ENCODE assay signal across 8 cellular contexts in genomic region chr14:67620217-67620789, GRCh38. TPM values are rescaled to one million over a fixed set of nuclear protein-coding genes. Genes with fewer than 3 reads are reported as not detected.
DNase-seq lines count a peak whose midpoint lies in the region; ATAC-seq and TF ChIP-seq lines count a peak whose summit lies in the region.

No MANE protein-coding gene starts in this region.

- H3K36me3 Mint-ChIP-seq in brain = peaks cover 28% of the 10 kb centered on the region
- peaks cover 12% of the 10 kb centered on the region for H3K36me3 Mint-ChIP-seq in stimulated activated effector memory CD8-positive, alpha-beta T cell treated with anti-CD3 and anti-CD28 coated beads, Interleukin-12 subunit alpha, Interleukin-12 subunit beta, amount 100 ng/mL, for 72 hours

- ATAC-seq in stimulated activated effector memory CD8-positive, alpha-beta T cell treated with anti-CD3 and anti-CD28 coated beads, Interleukin-12 subunit alpha, Interleukin-12 subunit beta, amount 100 ng/mL, for 72 hours = no peak
- ATAC-seq in GM18520 (IDR thresholded peaks at IDR 0.05; ENCODE audit: unreplicated experiment) = no peak
- no peak for ATAC-seq in HG02973 (IDR thresholded peaks at IDR 0.05; ENCODE audit: unreplicated experiment)
- no peak for ATAC-seq in HG03342 (IDR thresholded peaks at IDR 0.05; ENCODE audit: unreplicated experiment)

- H3K27ac Mint-ChIP-seq in brain = peak overlapping the region; percentile 77 to 98 (median 93)
- H3K27ac Mint-ChIP-seq in stimulated activated effector memory CD8-positive, alpha-beta T cell treated with anti-CD3 and anti-CD28 coated beads, Interleukin-12 subunit alpha, Interleukin-12 subunit beta, amount 100 ng/mL, for 72 hours = peak overlapping the region; percentile 88

- peak overlapping the region; percentile 93 to 97 (median 95) for H3K4me3 Mint-ChIP-seq in brain
- H3K4me3 Mint-ChIP-seq in stimulated activated effector memory CD8-positive, alpha-beta T cell treated with anti-CD3 and anti-CD28 coated beads, Interleukin-12 subunit alpha, Interleukin-12 subunit beta, amount 100 ng/mL, for 72 hours = peak overlapping the region; percentile 83

- H3K27me3 Mint-ChIP-seq in brain = peaks cover 16% of the 10 kb centered on the region

- peaks cover 0 to 5% (median 0%) of the 10 kb centered on the region in 5 experiments for H3K9me3 Mint-ChIP-seq in brain
- no peaks in the 10 kb centered on the region for H3K9me3 Mint-ChIP-seq in stimulated activated effector memory CD8-positive, alpha-beta T cell treated with anti-CD3 and anti-CD28 coated beads, Interleukin-12 subunit alpha, Interleukin-12 subunit beta, amount 100 ng/mL, for 72 hours

- H3K4me1 Mint-ChIP-seq in brain = peaks cover 41% of the 10 kb centered on the region
- H3K4me1 Mint-ChIP-seq in stimulated activated effector memory CD8-positive, alpha-beta T cell treated with anti-CD3 and anti-CD28 coated beads, Interleukin-12 subunit alpha, Interleukin-12 subunit beta, amount 100 ng/mL, for 72 hours = peaks cover 25% of the 10 kb centered on the region

- TF ChIP-seq CTCF in brain (conservative IDR thresholded peaks at IDR 0.05) = no peak

- DNase-seq in EH (ENCODE audit: low read depth) (peak; percentile 28), NCI-H187 (lab: John Stamatoyannopoulos, UW) (peak; percentile 25 to 66), islet precursor cell (peak; percentile 71)
- DNase-seq in stimulated activated effector memory CD8-positive, alpha-beta T cell treated with anti-CD3 and anti-CD28 coated beads, Interleukin-12 subunit alpha, Interleukin-12 subunit beta, amount 100 ng/mL, for 72 hours (ENCODE audit: low spot score in 2 of 2) = no peak

RNA-seq across cellular contexts. Expression of gene ARG2, which starts 0.6 kb away (rescaled TPM):
- polyA plus RNA-seq in brain (ENCODE audit: insufficient read depth, low read depth, low replicate concordance) = 42.8 TPM

RNA-seq across cellular contexts. Expression of gene PIGH, which starts 20.2 kb away (rescaled TPM):
- polyA plus RNA-seq in brain (ENCODE audit: insufficient read depth, low read depth, low replicate concordance) = 26.0 TPM

RNA-seq across cellular contexts. Expression of gene VTI1B, which starts 54.1 kb away (rescaled TPM):
- 102 TPM for polyA plus RNA-seq in brain (ENCODE audit: insufficient read depth, low read depth, low replicate concordance)

Comparison
In these comparisons a context has a peak if more than half of its experiments do, and no peak if none do; other contexts are left out.
1. DNase-seq: peak in EH (single experiment), NCI-H187 (2 of 2) and islet precursor cell (single experiment); none in stimulated activated effector memory CD8-positive, alpha-beta T cell treated with anti-CD3 and anti-CD28 coated beads, Interleukin-12 subunit alpha, Interleukin-12 subunit beta, amount 100 ng/mL, for 72 hours (0 of 2).